ENCODE assay signal across 16 cellular contexts in genomic region chr20:7772376-7772775, GRCh38.
DNase-seq lines count a peak whose midpoint lies in the region; ATAC-seq and TF ChIP-seq lines count a peak whose summit lies in the region.
"Had no signal": no experiment of that assay in that cellular context is flagged by ENCODE, and none has a peak within 500 bp of the region (broad histone marks: within the 10 kb centered on the region; RNA-seq: fewer than 3 reads in every experiment).

No MANE protein-coding gene starts in this region.

- H3F3A ChIP-seq in smooth muscle cell (ENCODE audit: low read depth), result no peaks in the 10 kb centered on the region

- intact Hi-C loops in upper lobe of right lung (cut with DNase I), result no loop called here

- H3K4me1 ChIP-seq in smooth muscle cell (ENCODE audit: low read depth), result peaks cover 4% of the 10 kb centered on the region
- no peaks in the 10 kb centered on the region for H3K4me1 ChIP-seq in upper lobe of right lung

- H3K9me3 ChIP-seq in smooth muscle cell (replicated peaks; ENCODE audit: low read depth) (no peaks in the 10 kb centered on the region), upper lobe of right lung (no peaks in the 10 kb centered on the region)
- H3K9me3 ChIP-seq: ascending aorta had no signal

- peak overlapping the region; percentile 47 for H3K9ac ChIP-seq in smooth muscle cell (ENCODE audit: low read depth)

- no peak for ATAC-seq in stimulated activated naive CD8-positive, alpha-beta T cell treated with anti-CD3 and anti-CD28 coated beads, Interleukin-15, Interleukin-2, amounts not matched to agents 100 U/mL and 50 U/mL, for 24 hours
- no peak for ATAC-seq in upper lobe of right lung
- ATAC-seq: natural killer cell, WTC11 had no signal

- H3K36me3 ChIP-seq in smooth muscle cell (ENCODE audit: low read depth) (no peaks in the 10 kb centered on the region), upper lobe of right lung (no peaks in the 10 kb centered on the region)
- H3K36me3 ChIP-seq: ascending aorta had no signal

- no peaks in the 10 kb centered on the region for H4K20me1 ChIP-seq in smooth muscle cell (ENCODE audit: low read depth)

- no peak for TF ChIP-seq CTCF in epithelial cell of esophagus (IDR thresholded peaks at IDR 0.05; ENCODE audit: insufficient read depth, low read depth, low read length, missing control alignments)
- no peak for TF ChIP-seq CTCF in smooth muscle cell (IDR thresholded peaks at IDR 0.05; ENCODE audit: borderline replicate concordance, insufficient read depth, poor library complexity, severe bottlenecking)
- no peak for TF ChIP-seq CTCF in upper lobe of right lung (IDR thresholded peaks at IDR 0.05)

- DNase-seq in NCI-H748 (lab: John Stamatoyannopoulos, UW; ENCODE audit: unreplicated experiment) (peak; percentile 81), NCI-H748 treated with DMSO at 0.1 percent for 48 hours (lab: John Stamatoyannopoulos, UW) (no peak), NCI-H2171 treated with DMSO at 0.1 percent for 48 hours (lab: John Stamatoyannopoulos, UW) (peak; percentile 79), epithelial cell of esophagus (ENCODE audit: low read depth) (peak; percentile 97), smooth muscle cell (lab: John Stamatoyannopoulos, UW; ENCODE audit: unreplicated experiment) (no peak), GM19240 (ENCODE audit: insufficient read length, low spot score) (no peak), upper lobe of right lung (no peak)
- DNase-seq in stimulated activated naive CD8-positive, alpha-beta T cell treated with anti-CD3 and anti-CD28 coated beads, Interleukin-15, Interleukin-2, amounts not matched to agents 100 U/mL and 50 U/mL, for 24 hours, result no peak
- DNase-seq: activated T-cell treated with anti-CD3 and anti-CD28 coated beads, Interleukin-2, amount 50 U/mL, for 48 hours; GF-D8; islet precursor cell; natural killer cell had no signal

- no peak overlapping the region for H3K4me3 ChIP-seq in epithelial cell of esophagus (ENCODE audit: low read length)
- H3K4me3 ChIP-seq in smooth muscle cell, result no peak overlapping the region
- no peak overlapping the region for H3K4me3 ChIP-seq in upper lobe of right lung
- H3K4me3 ChIP-seq: ascending aorta, SK-N-MC, skin epidermis had no signal

- H3K4me2 ChIP-seq in smooth muscle cell, result no peak overlapping the region

- WGBS in smooth muscle cell (ENCODE audit: low lambda C conversion rate), result 77% methylated on average over 2 of the region's 2 CpGs

- peak overlapping the region; percentile 88 for H3K27ac ChIP-seq in smooth muscle cell (ENCODE audit: low read depth)
- no peak overlapping the region for H3K27ac ChIP-seq in upper lobe of right lung
- H3K27ac ChIP-seq: ascending aorta, SK-N-MC, skin epidermis had no signal

- H3K79me2 ChIP-seq in smooth muscle cell (ENCODE audit: low read depth), result no peaks in the 10 kb centered on the region

- no peaks in the 10 kb centered on the region for H3K27me3 ChIP-seq in smooth muscle cell (ENCODE audit: low read depth)
- no peaks in the 10 kb centered on the region for H3K27me3 ChIP-seq in upper lobe of right lung
- H3K27me3 ChIP-seq: ascending aorta had no signal

- H2AFZ ChIP-seq in smooth muscle cell (ENCODE audit: low read depth), result no peak overlapping the region

Comparison
In these comparisons a context has a peak if more than half of its experiments do, and no peak if none do; other contexts are left out.
1. DNase-seq: peak in NCI-H748 (single experiment), NCI-H2171 treated with DMSO at 0.1 percent for 48 hours (single experiment) and epithelial cell of esophagus (single experiment); none in NCI-H748 treated with DMSO at 0.1 percent for 48 hours (single experiment), smooth muscle cell (single experiment), stimulated activated naive CD8-positive, alpha-beta T cell treated with anti-CD3 and anti-CD28 coated beads, Interleukin-15, Interleukin-2, amounts not matched to agents 100 U/mL and 50 U/mL, for 24 hours (single experiment), GM19240 (single experiment) and upper lobe of right lung (single experiment).